Comparison of ENCODE assay signal across 10 cellular contexts in genomic region chrX:19743386-19743785, GRCh38.
DNase-seq lines count a peak whose midpoint lies in the region; ATAC-seq and FAIRE-seq lines count a peak whose summit lies in the region.
"Had no signal": no experiment of that assay in that cellular context is flagged by ENCODE, and none has a peak within 500 bp of the region (broad histone marks: within the 10 kb centered on the region; RNA-seq: fewer than 3 reads in every experiment).

No MANE protein-coding gene starts in this region.

- H3K9me3 Mint-ChIP-seq in activated naive CD8-positive, alpha-beta T cell treated with anti-CD3 and anti-CD28 coated beads, Interleukin-2, amount 10 ng/mL, durations not matched to agents 7 days and 5 days = no peaks in the 10 kb centered on the region

- 38 to 45% (median 43%) methylated on average over 4 of the region's 4 CpGs for WGBS in small intestine, 3 donors

- H3K4me3 Mint-ChIP-seq in activated naive CD8-positive, alpha-beta T cell treated with anti-CD3 and anti-CD28 coated beads, Interleukin-2, amount 10 ng/mL, durations not matched to agents 7 days and 5 days = peak overlapping the region; percentile 50

- peaks cover 9% of the 10 kb centered on the region for H3K36me3 Mint-ChIP-seq in activated naive CD8-positive, alpha-beta T cell treated with anti-CD3 and anti-CD28 coated beads, Interleukin-2, amount 10 ng/mL, durations not matched to agents 7 days and 5 days

- no peak for DNase-seq in activated naive CD8-positive, alpha-beta T cell treated with anti-CD3 and anti-CD28 coated beads, Interleukin-2, amount 10 ng/mL, durations not matched to agents 7 days and 5 days
- DNase-seq in small intestine (no peak), left colon (no peak), ecto neural progenitor cell (ENCODE audit: low spot score) (no peak)
- DNase-seq: EL had no signal

- no peak overlapping the region for H3K4me3 ChIP-seq in small intestine (ENCODE audit: low read depth in 1 of 2, low read length in 2 of 2)
- H3K4me3 ChIP-seq: breast epithelium had no signal

- H3K27me3 ChIP-seq in small intestine (ENCODE audit: control insufficient read depth in 2 of 2, insufficient read depth in 2 of 2, low read length in 2 of 2) = no peaks in the 10 kb centered on the region

- H3K27ac ChIP-seq in small intestine (ENCODE audit: low read depth in 1 of 2, low read length in 1 of 2) = no peak overlapping the region
- H3K27ac ChIP-seq: breast epithelium had no signal

- FAIRE-seq in small intestine (lab: Jason Lieb, UNC) = no peak

- no peaks in the 10 kb centered on the region for H3K27me3 Mint-ChIP-seq in activated naive CD8-positive, alpha-beta T cell treated with anti-CD3 and anti-CD28 coated beads, Interleukin-2, amount 10 ng/mL, durations not matched to agents 7 days and 5 days

- H3K36me3 ChIP-seq in small intestine (ENCODE audit: control insufficient read depth in 2 of 2, insufficient read depth in 2 of 2, low read length in 2 of 2) = no peaks in the 10 kb centered on the region
- H3K36me3 ChIP-seq: breast epithelium had no signal

- peak; percentile 43 for ATAC-seq in GM18499 (IDR thresholded peaks at IDR 0.05; ENCODE audit: insufficient read depth, unreplicated experiment)
- ATAC-seq in GM21360 (IDR thresholded peaks at IDR 0.05; ENCODE audit: unreplicated experiment) = peak; percentile 55
- ATAC-seq in HG03196 (IDR thresholded peaks at IDR 0.05; ENCODE audit: unreplicated experiment) = peak; percentile 42
- ATAC-seq in activated naive CD8-positive, alpha-beta T cell treated with anti-CD3 and anti-CD28 coated beads, Interleukin-2, amount 10 ng/mL, durations not matched to agents 7 days and 5 days (ENCODE audit: low read depth) = no peak
- ATAC-seq in left colon = no peak
- no peak for ATAC-seq in HG03439 (IDR thresholded peaks at IDR 0.05; ENCODE audit: unreplicated experiment)

- H3K27ac Mint-ChIP-seq in activated naive CD8-positive, alpha-beta T cell treated with anti-CD3 and anti-CD28 coated beads, Interleukin-2, amount 10 ng/mL, durations not matched to agents 7 days and 5 days = peak overlapping the region; percentile 78

- POLR2A ChIA-PET in activated naive CD8-positive, alpha-beta T cell treated with anti-CD3 and anti-CD28 coated beads, Interleukin-2, amount 10 ng/mL, durations not matched to agents 7 days and 5 days (lab: Charles Lee) = interaction anchor here (1.2 to 1.4 kb wide), 2 partner anchors 65 to 144 kb away, joined by 3 to 6 read pairs; partner anchors contain the start of gene SH3KBP1

- H3K9me3 ChIP-seq in small intestine (ENCODE audit: control insufficient read depth, low read depth) = no peaks in the 10 kb centered on the region
- H3K9me3 ChIP-seq: breast epithelium had no signal

- peaks cover 67% of the 10 kb centered on the region for H3K4me1 Mint-ChIP-seq in activated naive CD8-positive, alpha-beta T cell treated with anti-CD3 and anti-CD28 coated beads, Interleukin-2, amount 10 ng/mL, durations not matched to agents 7 days and 5 days

- peaks cover 0 to 3% of the 10 kb centered on the region in 2 donors for H3K4me1 ChIP-seq in small intestine (ENCODE audit: control insufficient read depth in 2 of 2, insufficient read depth in 1 of 2, low read depth in 1 of 2, low read length in 1 of 2)
- H3K4me1 ChIP-seq: breast epithelium had no signal

- intact Hi-C loops in left colon (cut with DNase I, micrococcal nuclease) = no loop called here

Comparison
In these comparisons a context has a peak if more than half of its experiments do, and no peak if none do; other contexts are left out.
1. ATAC-seq: peak in GM18499 (single experiment), GM21360 (single experiment) and HG03196 (single experiment); none in activated naive CD8-positive, alpha-beta T cell treated with anti-CD3 and anti-CD28 coated beads, Interleukin-2, amount 10 ng/mL, durations not matched to agents 7 days and 5 days (single experiment), left colon (single experiment) and HG03439 (single experiment).